Comparison of ENCODE assay signal across 13 cellular contexts in the genomic region with DNA sequence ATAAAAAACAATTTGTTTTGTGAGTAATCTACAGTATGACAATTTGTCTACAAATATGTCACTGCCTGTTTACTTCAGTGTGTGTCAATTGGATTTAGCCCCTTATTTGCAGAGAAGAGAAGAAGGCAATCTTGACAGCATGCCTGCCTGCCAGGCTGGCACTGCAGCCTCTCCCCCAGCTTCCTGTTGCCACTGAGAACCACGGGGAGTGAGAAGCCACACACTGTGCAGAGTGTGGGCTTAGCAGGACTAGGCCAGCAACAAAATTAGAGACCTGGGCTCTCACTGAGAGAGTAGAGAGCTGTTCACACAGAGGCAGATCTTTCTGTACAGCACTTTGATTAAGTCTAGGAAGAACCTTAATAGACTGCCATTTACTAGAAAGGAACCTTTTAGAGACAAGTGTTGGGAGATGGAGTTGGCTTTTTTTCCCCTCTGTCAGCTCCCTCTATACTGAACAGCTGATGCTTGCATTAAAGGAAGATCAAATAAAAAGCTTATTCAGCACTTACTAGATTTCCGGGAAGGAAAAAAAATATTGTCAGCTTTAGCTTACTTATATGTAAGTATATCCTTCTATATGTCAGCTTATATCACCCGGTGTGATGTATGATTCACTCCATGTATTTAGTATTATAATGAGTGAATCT.
DNase-seq lines count a peak whose midpoint lies in the region; ATAC-seq and FAIRE-seq lines count a peak whose summit lies in the region.
"Had no signal": no experiment of that assay in that cellular context is flagged by ENCODE, and none has a peak within 500 bp of the region (broad histone marks: within the 10 kb centered on the region; RNA-seq: fewer than 3 reads in every experiment).

No MANE protein-coding gene starts in this region.

- no peaks in the 10 kb centered on the region for H3K4me1 Mint-ChIP-seq in T-cell
- H3K4me1 Mint-ChIP-seq: naive thymus-derived CD8-positive, alpha-beta T cell had no signal

- H3K9me3 Mint-ChIP-seq in T-cell, result peaks cover 8 to 19% (median 13%) of the 10 kb centered on the region in 3 donors

- H3K27ac Mint-ChIP-seq in T-cell, result no peak overlapping the region
- H3K27ac Mint-ChIP-seq: activated CD8-positive, alpha-beta T cell treated with anti-CD3 and anti-CD28 coated beads, Interleukin-2, amount 10 ng/mL, durations not matched to agents 7 days and 5 days; naive thymus-derived CD8-positive, alpha-beta T cell had no signal

- DNase-seq in NCI-H1417 (lab: John Stamatoyannopoulos, UW), result peak in 2 of 3 experiments; percentile 49 to 81
- no peak for DNase-seq in NCI-H1417 treated with DMSO at 0.1 percent for 48 hours (lab: John Stamatoyannopoulos, UW)
- peak; percentile 46 for DNase-seq in NCI-H82 (lab: John Stamatoyannopoulos, UW)
- peak; percentile 68 to 70 for DNase-seq in cerebellar nuclear complex (lab: John Stamatoyannopoulos, UW)
- peak; percentile 38 for DNase-seq in retina
- no peak for DNase-seq in GM03348 (ENCODE audit: low spot score)
- no peak for DNase-seq in T-cell
- DNase-seq in HTR-8/SVneo (ENCODE audit: insufficient read length, low spot score), result no peak
- DNase-seq: 8988T; activated CD8-positive, alpha-beta T cell treated with anti-CD3 and anti-CD28 coated beads, Interleukin-2, amount 10 ng/mL, durations not matched to agents 7 days and 5 days; activated gamma-delta T cell treated with Interleukin-2 at 50 U/mL for 16 hours; naive thymus-derived CD8-positive, alpha-beta T cell had no signal

- POLR2A ChIA-PET in T-cell (lab: Charles Lee), result no interaction called here

- FAIRE-seq in HTR-8/SVneo (lab: Jason Lieb, UNC), result no peak

- no peaks in the 10 kb centered on the region for H3K36me3 Mint-ChIP-seq in T-cell
- H3K36me3 Mint-ChIP-seq: naive thymus-derived CD8-positive, alpha-beta T cell had no signal

- H3K4me3 Mint-ChIP-seq in T-cell, result no peak overlapping the region
- H3K4me3 Mint-ChIP-seq: activated CD8-positive, alpha-beta T cell treated with anti-CD3 and anti-CD28 coated beads, Interleukin-2, amount 10 ng/mL, durations not matched to agents 7 days and 5 days; naive thymus-derived CD8-positive, alpha-beta T cell had no signal

- ATAC-seq in T-cell (replicated peaks in 1 of 4), result no peak
- ATAC-seq: activated CD8-positive, alpha-beta T cell treated with anti-CD3 and anti-CD28 coated beads, Interleukin-2, amount 10 ng/mL, durations not matched to agents 7 days and 5 days; left lobe of liver; naive thymus-derived CD8-positive, alpha-beta T cell had no signal

- CTCF ChIA-PET in T-cell (lab: Charles Lee), result no interaction called here

- no peaks in the 10 kb centered on the region for H3K27me3 Mint-ChIP-seq in T-cell
- H3K27me3 Mint-ChIP-seq: naive thymus-derived CD8-positive, alpha-beta T cell had no signal

Comparison
In these comparisons a context has a peak if more than half of its experiments do, and no peak if none do; other contexts are left out.
1. DNase-seq: peak in NCI-H1417 (2 of 3), NCI-H82 (single experiment), cerebellar nuclear complex (2 of 2) and retina (single experiment); none in NCI-H1417 treated with DMSO at 0.1 percent for 48 hours (single experiment), GM03348 (single experiment), T-cell (0 of 34) and HTR-8/SVneo (single experiment).